In the genomic region with DNA sequence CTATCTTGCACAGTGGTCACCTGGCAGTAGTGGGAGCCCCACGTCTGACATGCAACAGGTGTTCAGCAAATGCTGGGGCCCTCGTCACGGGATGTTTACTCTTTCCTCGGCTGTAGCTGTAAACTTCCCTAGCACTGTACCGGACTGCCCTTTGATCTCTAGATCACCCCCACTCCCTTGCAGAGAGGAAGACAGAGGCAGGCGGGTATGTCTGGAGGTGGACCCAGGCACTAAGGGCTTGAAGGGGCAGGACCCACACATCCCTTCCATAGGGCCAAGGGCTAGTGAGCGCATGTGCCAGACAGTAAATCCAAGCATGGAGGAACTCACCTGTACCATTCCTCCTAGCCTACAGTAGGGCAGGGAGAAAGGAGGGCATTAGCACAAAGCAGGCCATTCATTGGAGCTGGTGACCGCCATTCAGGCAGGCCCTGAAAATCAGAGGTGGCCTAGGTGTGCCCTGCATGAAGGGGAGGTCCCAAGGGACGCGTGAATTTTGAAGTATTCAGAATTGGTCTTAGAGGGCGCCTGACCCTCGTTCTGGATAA, we compare ENCODE assay signal across 1 cellular context.
A peak's percentile ranks its signal among the peaks of the same experiment; 100 is the strongest.
TF ChIP-seq lines count a peak whose summit lies in the region.

No MANE protein-coding gene starts in this region.

TF ChIP-seq in K562, 482 proteins besides CTCF, POLR2A, EP300 and RAD21:
- TF ChIP-seq MECOM (CRISPR knock-in tag; IDR thresholded peaks at IDR 0.05): no peak
- TF ChIP-seq, protein P1, sequence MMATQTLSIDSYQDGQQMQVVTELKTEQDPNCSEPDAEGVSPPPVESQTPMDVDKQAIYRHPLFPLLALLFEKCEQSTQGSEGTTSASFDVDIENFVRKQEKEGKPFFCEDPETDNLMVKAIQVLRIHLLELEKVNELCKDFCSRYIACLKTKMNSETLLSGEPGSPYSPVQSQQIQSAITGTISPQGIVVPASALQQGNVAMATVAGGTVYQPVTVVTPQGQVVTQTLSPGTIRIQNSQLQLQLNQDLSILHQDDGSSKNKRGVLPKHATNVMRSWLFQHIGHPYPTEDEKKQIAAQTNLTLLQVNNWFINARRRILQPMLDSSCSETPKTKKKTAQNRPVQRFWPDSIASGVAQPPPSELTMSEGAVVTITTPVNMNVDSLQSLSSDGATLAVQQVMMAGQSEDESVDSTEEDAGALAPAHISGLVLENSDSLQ (IDR thresholded peaks at IDR 0.05): peak; percentile 87
TF ChIP-seq in K562: peak in this region for 1.
